ENCODE assay signal across 8 cellular contexts in genomic region chr1:221741364-221741970, GRCh38. TPM values are rescaled to one million over a fixed set of nuclear protein-coding genes. Genes with fewer than 3 reads are reported as not detected.
DNase-seq lines count a peak whose midpoint lies in the region; ATAC-seq and FAIRE-seq lines count a peak whose summit lies in the region.

No MANE protein-coding gene starts in this region.

- no peaks in the 10 kb centered on the region for H3K9me3 ChIP-seq in CD8-positive, alpha-beta memory T cell (ENCODE audit: low read length)

- H3K9me3 Mint-ChIP-seq in CD8-positive, alpha-beta memory T cell: no peaks in the 10 kb centered on the region

- H3K27me3 Mint-ChIP-seq in CD8-positive, alpha-beta memory T cell: no peaks in the 10 kb centered on the region

- POLR2A ChIA-PET in CD8-positive, alpha-beta memory T cell (lab: Charles Lee): interaction anchor here (0.6 to 4.6 kb wide), 17 partner anchors 9 to 198 kb away, joined by 3 to 53 read pairs (median 3); no protein-coding TSS in a partner anchor

- peaks cover 18 to 31% (median 24%) of the 10 kb centered on the region in 3 donors for H3K36me3 Mint-ChIP-seq in CD8-positive, alpha-beta memory T cell

- no peak overlapping the region for H3K4me3 Mint-ChIP-seq in CD8-positive, alpha-beta memory T cell

- peaks cover 12% of the 10 kb centered on the region for H3K4me1 ChIP-seq in CD8-positive, alpha-beta memory T cell (ENCODE audit: insufficient read depth, low read length)

- no peaks in the 10 kb centered on the region for H3K27me3 ChIP-seq in CD8-positive, alpha-beta memory T cell (ENCODE audit: insufficient read depth, low read length, poor library complexity, severe bottlenecking)

- peak overlapping the region; percentile 89 for H3K4me3 ChIP-seq in CD8-positive, alpha-beta memory T cell (ENCODE audit: low read length)

- ATAC-seq in GM21367 (IDR thresholded peaks at IDR 0.05; ENCODE audit: unreplicated experiment): peak; percentile 0

- FAIRE-seq in urothelium cell line (lab: Jason Lieb, UNC): no peak

- peaks cover 7 to 32% (median 27%) of the 10 kb centered on the region in 3 donors for H3K4me1 Mint-ChIP-seq in CD8-positive, alpha-beta memory T cell

- peak overlapping the region; percentile 91 for H3K27ac ChIP-seq in CD8-positive, alpha-beta memory T cell (ENCODE audit: low read depth, low read length)

- DNase-seq in CD8-positive, alpha-beta memory T cell: peak in 3 of 5 donors; percentile 8 to 24 (median 22)
- DNase-seq in RPMI7951 (ENCODE audit: low read depth): peak; percentile 42
- DNase-seq in ecto neural progenitor cell (ENCODE audit: low spot score): peak; percentile 54
- DNase-seq in midbrain (lab: John Stamatoyannopoulos, UW): peak; percentile 73
- DNase-seq in urothelium cell line (ENCODE audit: low spot score): peak; percentile 13
- no peak for DNase-seq in SHP77 treated with DMSO at 0.1 percent for 48 hours (lab: John Stamatoyannopoulos, UW)
- no peak for DNase-seq in GM19240 (ENCODE audit: insufficient read length, low spot score)

- no peak overlapping the region for H3K27ac Mint-ChIP-seq in CD8-positive, alpha-beta memory T cell

- CTCF ChIA-PET in CD8-positive, alpha-beta memory T cell (lab: Charles Lee): interaction anchor here (0.9 to 4.6 kb wide), 19 partner anchors 9 to 267 kb away, joined by 3 to 45 read pairs (median 6); no protein-coding TSS in a partner anchor

- no peaks in the 10 kb centered on the region for H3K36me3 ChIP-seq in CD8-positive, alpha-beta memory T cell (ENCODE audit: insufficient read depth, low read length)

RNA-seq across cellular contexts. Expression of gene DUSP10, which starts 0.4 kb away (rescaled TPM):
- total RNA-seq in CD8-positive, alpha-beta memory T cell: 10 to 100 TPM; 23.7 to 25.4 TPM
- 8.0 TPM for polyA plus RNA-seq in CD8-positive, alpha-beta memory T cell
- total RNA-seq in RPMI7951 (2014; rRNA removed; shearing (Covaris generic)): 27.8 and 35.1 TPM in 2 replicates

Comparison
In these comparisons a context has a peak if more than half of its experiments do, and no peak if none do; other contexts are left out.
1. DNase-seq: peak in CD8-positive, alpha-beta memory T cell (3 of 5), RPMI7951 (single experiment), ecto neural progenitor cell (single experiment), midbrain (single experiment) and urothelium cell line (single experiment); none in SHP77 treated with DMSO at 0.1 percent for 48 hours (single experiment) and GM19240 (single experiment).